In the genomic region with DNA sequence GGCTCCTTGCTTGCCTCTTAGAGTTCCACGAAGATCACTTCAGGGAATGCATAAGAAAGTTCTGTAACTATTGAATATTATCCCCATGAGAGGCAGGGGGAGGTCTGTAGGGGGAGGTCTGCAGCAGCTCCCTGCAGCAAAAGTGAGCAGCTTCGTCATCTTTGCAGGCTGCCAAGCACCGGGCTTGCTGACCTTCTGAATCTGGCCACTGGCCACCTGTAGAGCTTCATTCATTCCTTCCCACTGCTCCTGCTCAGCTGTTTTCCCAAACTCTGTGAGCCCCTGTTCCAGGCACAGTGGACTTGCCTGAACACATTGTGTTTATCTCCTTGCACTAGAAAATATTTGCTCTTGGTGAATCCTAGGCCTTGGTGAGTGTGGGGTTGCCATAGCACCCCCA, we compare ENCODE assay signal across 1 cellular context.
TF ChIP-seq lines count a peak whose summit lies in the region.

No MANE protein-coding gene starts in this region.

TF ChIP-seq in H1, 55 proteins besides CTCF, POLR2A, EP300 and RAD21:
- TF ChIP-seq POU5F1 (IDR thresholded peaks at IDR 0.05; ENCODE audit: low read depth, low read length) = no peak
- TF ChIP-seq SIN3A (conservative IDR thresholded peaks at IDR 0.05 in 1 of 2, IDR thresholded peaks at IDR 0.05 in 1 of 2; ENCODE audit: low read depth in 1 of 2, low read length in 2 of 2) = no peak
TF ChIP-seq in H1: peak in this region for 0.
